In the genomic region with DNA sequence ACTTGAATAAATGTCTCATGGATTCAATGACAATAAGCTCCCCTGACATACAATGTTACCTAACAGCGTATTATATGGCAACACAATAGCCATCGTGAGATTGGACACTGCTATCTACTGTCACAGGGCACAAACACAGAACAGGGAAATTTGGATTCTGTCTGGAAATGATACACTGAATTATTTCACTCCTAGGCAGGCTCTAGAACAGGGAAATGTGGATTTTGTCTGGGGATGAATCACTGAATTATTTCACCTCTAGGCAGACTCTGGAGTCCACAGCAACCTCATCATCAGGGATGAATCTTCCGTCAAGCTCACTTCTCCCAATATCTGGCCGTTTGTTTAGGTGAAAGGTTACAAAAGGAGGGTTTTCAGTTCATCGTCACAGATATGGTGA, we compare ENCODE assay signal across 19 cellular contexts.
"Had no signal": no experiment of that assay in that cellular context is flagged by ENCODE, and none has a peak within 500 bp of the region (broad histone marks: within the 10 kb centered on the region; RNA-seq: fewer than 3 reads in every experiment).

No MANE protein-coding gene starts in this region.

- H3K4me3 Mint-ChIP-seq: activated CD4-positive, alpha-beta T cell treated with anti-CD3 and anti-CD28 coated beads, Interleukin-2, amount 10 ng/mL, durations not matched to agents 7 days and 5 days; activated naive CD4-positive, alpha-beta T cell treated with anti-CD3 and anti-CD28 coated beads, Interleukin-2, amount 50 U/mL, for 24 hours; stimulated activated naive B cell treated with anti-CD40 and anti-IgM and Interleukin-4, amounts not matched to agents 10 μg/mL and 1 μg/mL and 100 μg/mL, for 72 hours; T-helper 1 cell treated with Interleukin-12 subunit alpha and Interleukin-12 subunit beta and Interleukin-4 antibody, amounts not matched to agents 30 μg/mL and 1 μg/mL, for 36 hours; WTC11 had no signal

- H3K4me1 ChIP-seq: gastrocnemius medialis, spleen, transverse colon had no signal

- H3K9me2 ChIP-seq: SK-N-SH had no signal

- H3K9me3 ChIP-seq: gastrocnemius medialis, neutrophil, SK-N-SH had no signal

- H3K9ac ChIP-seq: SK-N-SH had no signal

- H3K27me3 Mint-ChIP-seq: activated CD4-positive, alpha-beta T cell treated with anti-CD3 and anti-CD28 coated beads, Interleukin-2, amount 10 ng/mL, durations not matched to agents 7 days and 5 days; activated naive CD4-positive, alpha-beta T cell treated with anti-CD3 and anti-CD28 coated beads, Interleukin-2, amount 50 U/mL, for 24 hours; stimulated activated naive B cell treated with anti-CD40 and anti-IgM and Interleukin-4, amounts not matched to agents 10 μg/mL and 1 μg/mL and 100 μg/mL, for 72 hours had no signal

- ATAC-seq: gastrocnemius medialis; right cardiac atrium; stimulated activated naive B cell treated with anti-CD40 and anti-IgM and Interleukin-4, amounts not matched to agents 10 μg/mL and 1 μg/mL and 100 μg/mL, for 72 hours; WTC11 had no signal

- H3K4me2 ChIP-seq: SK-N-SH had no signal

- H3K27me3 ChIP-seq: cardiac muscle cell, gastrocnemius medialis, neutrophil, spleen, transverse colon had no signal

- H3K27ac ChIP-seq: cardiac muscle cell, coronary artery, gastrocnemius medialis, neutrophil, spleen, transverse colon had no signal

- DNase-seq: activated CD4-positive, alpha-beta T cell treated with anti-CD3 and anti-CD28 coated beads, Interleukin-2, amount 10 ng/mL, durations not matched to agents 7 days and 5 days; activated effector memory CD4-positive, alpha-beta T cell treated with Interleukin-2 at 50 U/mL for 16 hours; activated T-cell treated with anti-CD3 and anti-CD28 coated beads, Interleukin-2, amount 50 U/mL, for 1 hour; effector CD8-positive, alpha-beta T cell; gastrocnemius medialis; kidney; right cardiac atrium; SK-N-SH; spleen; stimulated activated CD4-positive, alpha-beta T cell treated with anti-CD3 and anti-CD28 coated beads, Interleukin-1b, Interleukin-23, amount 100 ng/mL, for 48 hours; stimulated activated naive B cell treated with anti-CD40 and anti-IgM and Interleukin-4, amounts not matched to agents 10 μg/mL and 1 μg/mL and 100 μg/mL, for 72 hours; substantia nigra; transverse colon had no signal

- H3K4me1 Mint-ChIP-seq: activated CD4-positive, alpha-beta T cell treated with anti-CD3 and anti-CD28 coated beads, Interleukin-2, amount 10 ng/mL, durations not matched to agents 7 days and 5 days; activated naive CD4-positive, alpha-beta T cell treated with anti-CD3 and anti-CD28 coated beads, Interleukin-2, amount 50 U/mL, for 24 hours; stimulated activated naive B cell treated with anti-CD40 and anti-IgM and Interleukin-4, amounts not matched to agents 10 μg/mL and 1 μg/mL and 100 μg/mL, for 72 hours; WTC11 had no signal

- H3K4me3 ChIP-seq: cardiac muscle cell, coronary artery, gastrocnemius medialis, spleen, transverse colon had no signal

- H3K36me3 ChIP-seq: cardiac muscle cell, gastrocnemius medialis, neutrophil, spleen, transverse colon had no signal

- H3K36me3 Mint-ChIP-seq: activated naive CD4-positive, alpha-beta T cell treated with anti-CD3 and anti-CD28 coated beads, Interleukin-2, amount 50 U/mL, for 24 hours had no signal
